In genomic region chr9:136847065-136847826, GRCh38 we compare ENCODE assay signal across 1 cellular context.
TF ChIP-seq lines count a peak whose summit lies in the region.

No MANE protein-coding gene starts in this region.

TF ChIP-seq in WTC11, 78 proteins besides CTCF, POLR2A, EP300 and RAD21 (continued from another document):
- TF ChIP-seq USF2 (CRISPR knock-in tag; IDR thresholded peaks at IDR 0.05) (peak; percentile 39), EMX1 (CRISPR knock-in tag; IDR thresholded peaks at IDR 0.05) (peak; percentile 67; the same call in 1 of the 2 replicates), CREB1 (CRISPR knock-in tag; IDR thresholded peaks at IDR 0.05) (no peak), ZNF281 (CRISPR knock-in tag; IDR thresholded peaks at IDR 0.05) (0 out of 2 replicates have a peak, but pooled peaks have one; percentile 65), NFE2L1 (CRISPR knock-in tag; IDR thresholded peaks at IDR 0.05) (peak; percentile 17; the same call in 1 of the 2 replicates), MAX (CRISPR knock-in tag; IDR thresholded peaks at IDR 0.05) (peak; percentile 32; the same call in 1 of the 2 replicates), E2F1 (CRISPR knock-in tag; IDR thresholded peaks at IDR 0.05) (no peak), NFATC4 (CRISPR knock-in tag; IDR thresholded peaks at IDR 0.05) (no peak), FOXP4 (CRISPR knock-in tag; IDR thresholded peaks at IDR 0.05) (no peak), ZBTB21 (CRISPR knock-in tag; IDR thresholded peaks at IDR 0.05; ENCODE audit: borderline replicate concordance) (0 out of 2 replicates have a peak, but pooled peaks have one; percentile 38), RELA (CRISPR knock-in tag; IDR thresholded peaks at IDR 0.05; ENCODE audit: borderline replicate concordance) (no peak), GRHL2 (CRISPR knock-in tag; IDR thresholded peaks at IDR 0.05; ENCODE audit: insufficient replicate concordance, severe bottlenecking) (no peak), FOXJ3 (CRISPR knock-in tag; IDR thresholded peaks at IDR 0.05; ENCODE audit: borderline replicate concordance) (no peak), ZNF416 (CRISPR knock-in tag; IDR thresholded peaks at IDR 0.05) (peak; percentile 77), ETV6 (CRISPR knock-in tag; IDR thresholded peaks at IDR 0.05) (0 out of 2 replicates have a peak, but pooled peaks have one; percentile 12), FOXP1 (CRISPR knock-in tag; IDR thresholded peaks at IDR 0.05; ENCODE audit: borderline replicate concordance) (no peak), ZNF121 (CRISPR knock-in tag; IDR thresholded peaks at IDR 0.05) (no peak), OVOL2 (CRISPR knock-in tag; IDR thresholded peaks at IDR 0.05; ENCODE audit: borderline replicate concordance) (no peak)
